Comparison of ENCODE assay signal across 28 cellular contexts in genomic region chr2:86821306-86821705, GRCh38. TPM values are rescaled to one million over a fixed set of nuclear protein-coding genes. Genes with fewer than 3 reads are reported as not detected.
DNase-seq lines count a peak whose midpoint lies in the region; ATAC-seq, FAIRE-seq and TF ChIP-seq lines count a peak whose summit lies in the region.
"Had no signal": no experiment of that assay in that cellular context is flagged by ENCODE, and none has a peak within 500 bp of the region (broad histone marks: within the 10 kb centered on the region; RNA-seq: fewer than 3 reads in every experiment).

No MANE protein-coding gene starts in this region.

- no peak for TF ChIP-seq POLR2A in H1 (IDR thresholded peaks at IDR 0.05; ENCODE audit: control extremely low read depth in 1 of 2, low read depth in 2 of 2, low read length in 2 of 2)
- TF ChIP-seq POLR2A in testis (IDR thresholded peaks at IDR 0.05): no peak

- H3K23ac ChIP-seq in H1 (ENCODE audit: insufficient read length): no peak overlapping the region

- H3K4ac ChIP-seq in H1 (replicated peaks; ENCODE audit: insufficient read length, low read depth, low read length): no peak overlapping the region

- no peak overlapping the region for H3K9ac ChIP-seq in H1 (replicated peaks in 1 of 4; ENCODE audit: extremely low read depth in 1 of 4, low read depth in 3 of 4, low read length in 3 of 4)

- no peak overlapping the region for H2AK5ac ChIP-seq in H1 (ENCODE audit: low read depth, low read length)

- FAIRE-seq in H1 (lab: Jason Lieb, UNC): no peak
- FAIRE-seq: GM19239 had no signal

- peaks cover 5% of the 10 kb centered on the region for H3K27me3 Mint-ChIP-seq in activated T-cell treated with anti-CD3 and anti-CD28 coated beads, Interleukin-2, amount 50 U/mL, for 4 hours (ENCODE audit: low read depth)

- 87% methylated on average over 13 of the region's 13 CpGs; no CpG with 5 or more reads in 1 of the 2 experiments for WGBS in H1 (ENCODE audit: extremely low coverage in 1 of 2, insufficient coverage in 1 of 2, insufficient read length in 1 of 2, insufficient replicate concordance in 2 of 2, low coverage in 1 of 2, low lambda C conversion rate in 2 of 2, missing lambda C conversion rate in 1 of 2), 2 experiments
- 57 to 73% methylated on average over 13 of the region's 13 CpGs for WGBS in testis, 2 donors

- no peak overlapping the region for H2BK5ac ChIP-seq in H1 (ENCODE audit: low read depth, low read length)

- DNase-seq in activated T-cell treated with anti-CD3 and anti-CD28 coated beads, Interleukin-2, amount 50 U/mL, for 4 hours: no peak
- no peak for DNase-seq in activated T-cell treated with anti-CD3 and anti-CD28 coated beads, Interleukin-2, amount 50 U/mL, for 48 hours
- DNase-seq in H1 (ENCODE audit: low read depth in 1 of 2, low spot score in 2 of 2): no peak
- DNase-seq in testis: no peak
- no peak for DNase-seq in OCI-M1 (lab: John Stamatoyannopoulos, UW)
- no peak for DNase-seq in activated CD4-positive, alpha-beta T cell treated with anti-CD3 and anti-CD28 coated beads for 4 hours
- DNase-seq in A172 (ENCODE audit: low spot score): no peak
- DNase-seq: activated CD4-positive, alpha-beta T cell treated with anti-CD3 and anti-CD28 coated beads for 48 hours; activated effector memory CD4-positive, alpha-beta T cell treated with anti-CD3 and anti-CD28 coated beads, Interleukin-2, amount 50 U/mL, for 16 hours; HCEC 1CT; hippocampal formation; left colon; NCI-H146; NCI-H510A; psoas muscle; stimulated activated naive CD4-positive, alpha-beta T cell treated with Interleukin-2 at 50 U/mL for 16 hours; tibial artery had no signal

- H3K9me3 Mint-ChIP-seq in activated T-cell treated with anti-CD3 and anti-CD28 coated beads, Interleukin-2, amount 50 U/mL, for 4 hours: peaks cover 5% of the 10 kb centered on the region

- H3K4me1 Mint-ChIP-seq in activated T-cell treated with anti-CD3 and anti-CD28 coated beads, Interleukin-2, amount 50 U/mL, for 4 hours (ENCODE audit: low read depth): peaks cover 18% of the 10 kb centered on the region
- H3K4me1 Mint-ChIP-seq: B cell had no signal

- H4K5ac ChIP-seq in H1 (ENCODE audit: insufficient read length, low read depth, low read length): no peak overlapping the region

- H2BK15ac ChIP-seq in H1 (ENCODE audit: low read length): no peak overlapping the region

- H3K4me1 ChIP-seq in H1 (replicated peaks in 1 of 4; ENCODE audit: control insufficient read depth in 3 of 4, insufficient read depth in 4 of 4, low read length in 3 of 4) (peaks cover 0 to 3% (median 0%) of the 10 kb centered on the region in 4 experiments; a peak in 1 of 7 replicates), testis (no peaks in the 10 kb centered on the region)
- H3K4me1 ChIP-seq: gastroesophageal sphincter, psoas muscle, tibial artery had no signal

- no peak overlapping the region for H2BK120ac ChIP-seq in H1 (replicated peaks; ENCODE audit: low read depth, low read length)

- no peak overlapping the region for H3K56ac ChIP-seq in H1 (replicated peaks; ENCODE audit: insufficient read length, low read depth, low read length)

- no peaks in the 10 kb centered on the region for H4K20me1 ChIP-seq in H1 (replicated peaks in 1 of 2; ENCODE audit: control insufficient read depth in 1 of 2, insufficient read depth in 2 of 2, low read length in 2 of 2)

- CTCF ChIA-PET in H1 (lab: Charles Lee; ENCODE audit: partially characterized antibody): no interaction called here

- H3K4me2 ChIP-seq in H1 (ENCODE audit: insufficient read depth in 1 of 2, low read depth in 2 of 2, low read length in 2 of 2): no peak overlapping the region

- no peak for TF ChIP-seq RAD21 in H1 (IDR thresholded peaks at IDR 0.05 in 1 of 2, conservative IDR thresholded peaks at IDR 0.05 in 1 of 2; ENCODE audit: low read depth in 2 of 2, low read length in 2 of 2)

- H2BK12ac ChIP-seq in H1 (ENCODE audit: low read depth, low read length): no peak overlapping the region

- H3K79me1 ChIP-seq in H1 (ENCODE audit: low read depth, low read length): no peaks in the 10 kb centered on the region

- H3K27ac ChIP-seq in H1 (ENCODE audit: low read depth, low read length) (no peak overlapping the region), testis (no peak overlapping the region)
- H3K27ac ChIP-seq: gastroesophageal sphincter, psoas muscle, tibial artery had no signal

- no peaks in the 10 kb centered on the region for H3K27me3 ChIP-seq in H1 (replicated peaks in 1 of 4; ENCODE audit: control insufficient read depth in 3 of 4, extremely low read depth in 1 of 4, insufficient read depth in 3 of 4, low read length in 3 of 4)
- no peaks in the 10 kb centered on the region for H3K27me3 ChIP-seq in testis
- H3K27me3 ChIP-seq: tibial artery had no signal

- H3K4me3 ChIP-seq in WI38 (ENCODE audit: low read depth, low read length): 0 out of 2 replicates have a peak overlapping the region, but pooled peaks have one; percentile 17
- H3K4me3 ChIP-seq in H1 (ENCODE audit: extremely low read depth in 1 of 4, insufficient read depth in 2 of 4, low read depth in 3 of 4, low read length in 4 of 4): no peak overlapping the region
- H3K4me3 ChIP-seq in testis: peak overlapping the region; percentile 9 to 30
- H3K4me3 ChIP-seq: gastroesophageal sphincter, psoas muscle, tibial artery had no signal

- H3K36me3 ChIP-seq in H1 (ENCODE audit: control insufficient read depth in 2 of 4, insufficient read depth in 4 of 4, low read length in 3 of 4): no peaks in the 10 kb centered on the region
- no peaks in the 10 kb centered on the region for H3K36me3 ChIP-seq in testis (ENCODE audit: low read depth, missing control alignments)
- H3K36me3 ChIP-seq: gastroesophageal sphincter, tibial artery had no signal

- peaks cover 3% of the 10 kb centered on the region for H3K36me3 Mint-ChIP-seq in activated T-cell treated with anti-CD3 and anti-CD28 coated beads, Interleukin-2, amount 50 U/mL, for 4 hours (ENCODE audit: insufficient read depth)

- no peak for TF ChIP-seq CTCF in WI38 (IDR thresholded peaks at IDR 0.05; ENCODE audit: low read depth, low read length)
- no peak for TF ChIP-seq CTCF in H1 (IDR thresholded peaks at IDR 0.05; ENCODE audit: control extremely low read depth in 1 of 3, insufficient read depth in 1 of 3, low read depth in 1 of 3, low read length in 3 of 3)
- no peak for TF ChIP-seq CTCF in testis (IDR thresholded peaks at IDR 0.05)

- no peak for TF ChIP-seq EP300 in H1 (IDR thresholded peaks at IDR 0.05; ENCODE audit: borderline replicate concordance in 1 of 2, low read depth in 2 of 2, low read length in 2 of 2)

- 0 out of 2 replicates have a peak overlapping the region, but pooled peaks have one; percentile 16 for H4K8ac ChIP-seq in H1 (ENCODE audit: extremely low read depth, insufficient read depth, low read length)

- H3K79me2 ChIP-seq in H1 (ENCODE audit: control insufficient read depth in 1 of 2, insufficient read depth in 2 of 2, low read length in 2 of 2): no peaks in the 10 kb centered on the region; a peak in 1 of 4 replicates

- H3K18ac ChIP-seq in H1 (ENCODE audit: extremely low read depth, low read length): no peak overlapping the region

- POLR2A ChIA-PET in H1 (lab: Charles Lee; ENCODE audit: partially characterized antibody): no interaction called here

- no peaks in the 10 kb centered on the region; the same call in 1 of the 2 replicates for H3K23me2 ChIP-seq in H1 (ENCODE audit: low read depth, low read length)

- H3K4me3 Mint-ChIP-seq in activated T-cell treated with anti-CD3 and anti-CD28 coated beads, Interleukin-2, amount 50 U/mL, for 4 hours: peak overlapping the region; percentile 55
- H3K4me3 Mint-ChIP-seq: B cell, memory B cell had no signal

- intact Hi-C loops in testis (cut with DNase I; ENCODE audit: low total_unique reads): no loop called here

- no peak for ATAC-seq in activated T-cell treated with anti-CD3 and anti-CD28 coated beads, Interleukin-2, amount 50 U/mL, for 4 hours
- ATAC-seq: gastroesophageal sphincter, left colon, psoas muscle, SK-N-SH treated with all-trans-retinoic acid at 6 μM for 48 hours had no signal

- H3K14ac ChIP-seq in H1 (ENCODE audit: insufficient read length): no peak overlapping the region

- H2BK20ac ChIP-seq in H1 (ENCODE audit: low read length): no peak overlapping the region

- H3K9me3 ChIP-seq in H1 (ENCODE audit: insufficient read depth in 2 of 2, low read depth in 1 of 2, low read length in 1 of 2) (no peaks in the 10 kb centered on the region), testis (no peaks in the 10 kb centered on the region)

- peak overlapping the region; percentile 48; the same call in 1 of the 2 replicates for H2AFZ ChIP-seq in H1 (ENCODE audit: low read length)

- H4K91ac ChIP-seq in H1 (replicated peaks; ENCODE audit: insufficient read length, low read length): no peak overlapping the region

RNA-seq across cellular contexts. Expression of gene CD8A, which starts 30.6 kb away (rescaled TPM):
- 100 to 1,000 TPM in 1 of 3 donors, 10 to 100 TPM in 2; 36.9 to 101 (median 78.6) TPM for total RNA-seq in activated T-cell treated with anti-CD3 and anti-CD28 coated beads, Interleukin-2, amount 50 U/mL, for 4 hours
- total RNA-seq in H1 (2021; fragmentation: NEBNext Ultra II Directional; extraction: Animal tissue kit (Norgen Biotek cat#: 25700)): 0.39 and 0.48 TPM in 2 replicates
- polyA plus RNA-seq in H1 (2011; rRNA removed): 0.14 and 0.20 TPM in 2 replicates
- polyA plus RNA-seq in H1 (2011; cell fraction: cytosol; rRNA removed): 0.17 TPM
- 0.31 TPM for polyA plus RNA-seq in H1 (2011; cell fraction: nucleus; rRNA removed)
- 0.15 to 0.27 TPM (median 0.16 TPM) in 4 replicates for polyA plus RNA-seq in H1 (2012, experiment 1 of 2)
- 0.09 TPM for polyA plus RNA-seq in H1 (2012, experiment 2 of 2)
- polyA plus RNA-seq in H1 (2013, experiment 1 of 2): 0.55 TPM
- 0.64 TPM for polyA plus RNA-seq in H1 (2013, experiment 2 of 2)
- not detected in 2 replicates for polyA minus RNA-seq in H1 (2011; rRNA and poly(A)+ RNA removed)
- polyA minus RNA-seq in H1 (2011; cell fraction: cytosol; rRNA and poly(A)+ RNA removed): not detected
- polyA minus RNA-seq in H1 (2011; cell fraction: nucleus; rRNA and poly(A)+ RNA removed): not detected
- total RNA-seq in testis: 1 to 10 TPM in 1 of 2 donors, under 1 TPM in 1; 0.31 to 1.7 TPM
- polyA plus RNA-seq in testis (ENCODE audit: insufficient read depth, low read depth, low replicate concordance): 2.9 TPM
- total RNA-seq in A172 (2014; rRNA removed; shearing (Covaris generic)): not detected in 2 replicates
- total RNA-seq: A673, fibroblast of lung, LHCN-M2, OCI-LY7 had no signal
- polyA plus RNA-seq: fibroblast of lung had no signal

RNA-seq across cellular contexts. Expression of gene CD8B, which starts 40.4 kb away (rescaled TPM):
- 10 to 100 TPM; 11.7 to 47.4 (median 38.7) TPM for total RNA-seq in activated T-cell treated with anti-CD3 and anti-CD28 coated beads, Interleukin-2, amount 50 U/mL, for 4 hours
- 0.35 and 0.57 TPM in 2 replicates for total RNA-seq in H1 (2021; fragmentation: NEBNext Ultra II Directional; extraction: Animal tissue kit (Norgen Biotek cat#: 25700))
- 0.52 and 0.63 TPM in 2 replicates for polyA plus RNA-seq in H1 (2011; rRNA removed)
- polyA plus RNA-seq in H1 (2011; cell fraction: cytosol; rRNA removed): 1.0 TPM
- 1.0 TPM for polyA plus RNA-seq in H1 (2011; cell fraction: nucleus; rRNA removed)
- polyA plus RNA-seq in H1 (2012, experiment 1 of 2): 0.46 to 0.78 TPM (median 0.70 TPM) in 3 of 4 replicates, not detected in the other
- polyA plus RNA-seq in H1 (2012, experiment 2 of 2): 0.31 TPM
- 0.89 TPM for polyA plus RNA-seq in H1 (2013, experiment 1 of 2)
- 0.99 TPM for polyA plus RNA-seq in H1 (2013, experiment 2 of 2)
- polyA minus RNA-seq in H1 (2011; rRNA and poly(A)+ RNA removed): 0.15 and 0.82 TPM in 2 replicates
- not detected for polyA minus RNA-seq in H1 (2011; cell fraction: cytosol; rRNA and poly(A)+ RNA removed)
- not detected for polyA minus RNA-seq in H1 (2011; cell fraction: nucleus; rRNA and poly(A)+ RNA removed)
- total RNA-seq in testis: under 1 TPM in 1 of 2 donors, not detected in 1; 0.43 TPM
- polyA plus RNA-seq in testis (ENCODE audit: insufficient read depth, low read depth, low replicate concordance): 2.2 TPM
- not detected in 2 replicates for total RNA-seq in A172 (2014; rRNA removed; shearing (Covaris generic))
- total RNA-seq: A673, B cell, dermis microvascular lymphatic vessel endothelial cell, fibroblast of lung, LHCN-M2, OCI-LY7 had no signal
- polyA plus RNA-seq: fibroblast of lung had no signal

Comparison
In these comparisons a context has a peak if more than half of its experiments do, and no peak if none do; other contexts are left out.
1. H3K4me3 ChIP-seq: peak in WI38 (single experiment) and testis (2 of 2); none in H1 (0 of 4).
2. RNA of gene CD8A, which starts 30.6 kb away (total RNA-seq): 36.9 to 101 TPM in activated T-cell treated with anti-CD3 and anti-CD28 coated beads, Interleukin-2, amount 50 U/mL, for 4 hours; 0.31 to 1.7 TPM in testis, 0.39 to 0.48 TPM in H1 and not detected in A172; every median in the first group is over 10 times any median in the second.